8 cellular contexts compared by ENCODE assay signal in the genomic region with DNA sequence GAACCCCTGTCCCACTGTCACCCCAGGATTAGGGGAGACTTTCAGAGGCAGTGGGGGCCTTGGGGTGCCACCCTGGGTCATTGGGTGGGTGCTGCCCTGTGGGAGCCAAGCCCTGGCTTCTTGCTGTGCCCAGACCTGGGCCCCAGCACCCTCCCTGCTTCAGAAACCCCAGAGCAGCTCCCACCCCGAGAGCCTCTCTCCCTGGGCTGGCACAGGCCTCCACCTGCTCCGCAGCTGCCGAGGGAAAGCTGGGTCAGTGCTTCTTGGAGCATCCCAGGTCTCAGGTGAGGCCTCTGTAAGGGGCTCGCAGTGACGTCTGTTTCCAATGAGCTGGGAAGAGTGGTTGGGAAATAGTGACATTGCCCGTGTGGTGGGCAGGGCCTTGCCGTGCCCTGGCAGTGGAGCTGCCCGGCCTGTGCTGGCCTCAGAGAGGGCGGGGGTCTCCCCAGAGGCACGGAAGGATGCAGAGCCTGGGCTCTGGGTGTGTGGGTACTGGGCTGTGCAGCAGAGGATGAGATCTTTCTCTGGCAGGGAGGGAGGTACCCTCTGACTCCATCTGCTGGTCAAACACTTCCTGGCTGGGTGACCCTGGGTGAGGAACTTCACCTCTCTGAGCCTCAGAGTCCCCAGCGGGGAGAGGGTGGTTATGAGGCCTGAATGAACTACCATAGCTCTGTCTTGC. TPM values are rescaled to one million over a fixed set of nuclear protein-coding genes. Genes with fewer than 3 reads are reported as not detected.
A peak's percentile ranks its signal among the peaks of the same experiment; 100 is the strongest.
DNase-seq lines count a peak whose midpoint lies in the region; ATAC-seq and TF ChIP-seq lines count a peak whose summit lies in the region.

No MANE protein-coding gene starts in this region.

- in situ Hi-C loops in SK-MEL-5 (cut with HindIII; ENCODE audit: low pct_unique_long_range_greater_than_20kb, low sequenced_read_pairs) (no loop called here), transverse colon (cut with MboI; ENCODE audit: low pct_ligation_motif_present in 1 of 4, low pct_unique_long_range_greater_than_20kb in 1 of 4, low sequenced_read_pairs in 3 of 4) (no loop called here)

- H3K36me3 ChIP-seq in gastroesophageal sphincter (peaks cover 0 to 79% of the 10 kb centered on the region in 2 donors), transverse colon (peaks cover 0 to 22% (median 13%) of the 10 kb centered on the region in 4 donors)

- TF ChIP-seq POLR2A in gastroesophageal sphincter (IDR thresholded peaks at IDR 0.05): no peak
- no peak for TF ChIP-seq POLR2A in transverse colon (IDR thresholded peaks at IDR 0.05)

- H3K9me3 ChIP-seq in gastroesophageal sphincter: no peaks in the 10 kb centered on the region
- no peaks in the 10 kb centered on the region for H3K9me3 ChIP-seq in transverse colon

- peak; percentile 38 for ATAC-seq in gastroesophageal sphincter

- no CpG with 5 or more reads among the region's 11 CpGs for WGBS in gastroesophageal sphincter (ENCODE audit: low coverage in 1 of 2), 2 donors
- 74% methylated on average over 11 of the region's 11 CpGs; no CpG with 5 or more reads in 1 of the 2 donors for WGBS in transverse colon (ENCODE audit: low coverage in 1 of 2), 2 donors

- H3K4me3 ChIP-seq in gastroesophageal sphincter (no peak overlapping the region), transverse colon (no peak overlapping the region)

- peak; percentile 45 for DNase-seq in activated naive CD4-positive, alpha-beta T cell treated with anti-CD3 and anti-CD28 coated beads, Interleukin-2, amount 10 ng/mL, durations not matched to agents 7 days and 5 days
- no peak for DNase-seq in activated naive CD4-positive, alpha-beta T cell (lab: John Stamatoyannopoulos, UW)
- DNase-seq in SK-MEL-5 (ENCODE audit: low read depth, low spot score) (peak; percentile 51), transverse colon (no peak), amniotic stem cell (lab: John Stamatoyannopoulos, UW) (no peak)
- no peak for DNase-seq in activated CD4-positive, CD25-positive, alpha-beta regulatory T cell (lab: John Stamatoyannopoulos, UW)
- DNase-seq in activated effector memory CD4-positive, alpha-beta T cell treated with Interleukin-2 at 50 U/mL for 16 hours: no peak

- H3K9me3 Mint-ChIP-seq in activated naive CD4-positive, alpha-beta T cell treated with anti-CD3 and anti-CD28 coated beads, Interleukin-2, amount 10 ng/mL, durations not matched to agents 7 days and 5 days: no peaks in the 10 kb centered on the region

- H3K4me1 Mint-ChIP-seq in activated naive CD4-positive, alpha-beta T cell treated with anti-CD3 and anti-CD28 coated beads, Interleukin-2, amount 10 ng/mL, durations not matched to agents 7 days and 5 days: peaks cover 17% of the 10 kb centered on the region

- TF ChIP-seq CTCF in gastroesophageal sphincter (IDR thresholded peaks at IDR 0.05) (peak in 3 of 4 experiments; percentile 49 to 65 (median 60)), transverse colon (IDR thresholded peaks at IDR 0.05) (peak in 3 of 5 experiments; percentile 25 to 34 (median 27))

- H3K27me3 Mint-ChIP-seq in activated naive CD4-positive, alpha-beta T cell treated with anti-CD3 and anti-CD28 coated beads, Interleukin-2, amount 10 ng/mL, durations not matched to agents 7 days and 5 days: no peaks in the 10 kb centered on the region

- H3K27me3 ChIP-seq in gastroesophageal sphincter: no peaks in the 10 kb centered on the region
- H3K27me3 ChIP-seq in transverse colon: no peaks in the 10 kb centered on the region

- TF ChIP-seq EP300 in gastroesophageal sphincter (IDR thresholded peaks at IDR 0.05) (no peak), transverse colon (IDR thresholded peaks at IDR 0.05; ENCODE audit: low read depth) (no peak)

- intact Hi-C loops in transverse colon (cut with DNase I; ENCODE audit: low total_unique reads): loop anchor here (5.0 to 10.0 kb wide), 2 partner anchors 38 to 116 kb away; no protein-coding TSS in a partner anchor

- no peak overlapping the region for H3K4me3 Mint-ChIP-seq in activated naive CD4-positive, alpha-beta T cell treated with anti-CD3 and anti-CD28 coated beads, Interleukin-2, amount 10 ng/mL, durations not matched to agents 7 days and 5 days

- peaks cover 6% of the 10 kb centered on the region for H3K36me3 Mint-ChIP-seq in activated naive CD4-positive, alpha-beta T cell treated with anti-CD3 and anti-CD28 coated beads, Interleukin-2, amount 10 ng/mL, durations not matched to agents 7 days and 5 days

- H3K4me1 ChIP-seq in gastroesophageal sphincter (peaks cover 3 to 62% (median 9%) of the 10 kb centered on the region in 3 donors), transverse colon (peaks cover 11 to 17% (median 15%) of the 10 kb centered on the region in 4 donors)

- H3K27ac Mint-ChIP-seq in activated naive CD4-positive, alpha-beta T cell treated with anti-CD3 and anti-CD28 coated beads, Interleukin-2, amount 10 ng/mL, durations not matched to agents 7 days and 5 days: no peak overlapping the region

- H3K27ac ChIP-seq in gastroesophageal sphincter (peak overlapping the region in 3 of 4 donors; percentile 78 to 83 (median 78)), transverse colon (peak overlapping the region in 3 of 4 donors; percentile 36 to 68 (median 43))

- CTCF ChIA-PET in activated naive CD4-positive, alpha-beta T cell treated with anti-CD3 and anti-CD28 coated beads, Interleukin-2, amount 10 ng/mL, durations not matched to agents 7 days and 5 days (lab: Charles Lee): interaction anchor here (1.1 to 3.6 kb wide), 4 partner anchors 25 to 323 kb away, joined by 3 to 18 read pairs (median 6); partner anchors contain the start of gene MICALL1

RNA-seq across cellular contexts. Expression of gene C22orf23, which starts 23.0 kb away (rescaled TPM):
- 0.55 and 0.80 TPM in 2 replicates for total RNA-seq in SK-MEL-5 (2014; rRNA removed; shearing (Covaris generic))
- 0.68 and 1.1 TPM in 2 replicates for polyA plus RNA-seq in SK-MEL-5 (2015; cell fraction: cytosol; rRNA removed)
- 0.33 and 4.2 TPM in 2 replicates for polyA plus RNA-seq in SK-MEL-5 (2015; cell fraction: nucleus; rRNA removed)
- total RNA-seq in gastroesophageal sphincter: under 1 TPM in 2 of 4 donors, not detected in 2; 0.31 to 0.40 TPM
- total RNA-seq in transverse colon: not detected

RNA-seq across cellular contexts. Expression of gene POLR2F, which starts 23.1 kb away (rescaled TPM):
- 260 and 264 TPM in 2 replicates for total RNA-seq in SK-MEL-5 (2014; rRNA removed; shearing (Covaris generic))
- polyA plus RNA-seq in SK-MEL-5 (2015; cell fraction: cytosol; rRNA removed): 229 and 382 TPM in 2 replicates
- polyA plus RNA-seq in SK-MEL-5 (2015; cell fraction: nucleus; rRNA removed): 43.2 and 78.3 TPM in 2 replicates
- total RNA-seq in gastroesophageal sphincter (10 to 100 TPM; 41.4 to 79.5 (median 72.0) TPM), transverse colon (10 to 100 TPM in 3 of 4 donors, 1 to 10 TPM in 1; 7.6 to 65.5 (median 32.6) TPM)

RNA-seq across cellular contexts. Expression of gene MICALL1, which starts 24.3 kb away (rescaled TPM):
- 27.6 and 29.7 TPM in 2 replicates for total RNA-seq in SK-MEL-5 (2014; rRNA removed; shearing (Covaris generic))
- 51.9 and 65.6 TPM in 2 replicates for polyA plus RNA-seq in SK-MEL-5 (2015; cell fraction: cytosol; rRNA removed)
- 21.2 and 37.9 TPM in 2 replicates for polyA plus RNA-seq in SK-MEL-5 (2015; cell fraction: nucleus; rRNA removed)
- total RNA-seq in gastroesophageal sphincter (100 to 1,000 TPM in 1 of 4 donors, 10 to 100 TPM in 3; 46.9 to 132 (median 48.1) TPM), transverse colon (10 to 100 TPM; 26.8 to 87.2 (median 37.3) TPM)

RNA-seq across cellular contexts. Expression of gene SOX10, which starts 53.9 kb away (rescaled TPM):
- 188 and 199 TPM in 2 replicates for total RNA-seq in SK-MEL-5 (2014; rRNA removed; shearing (Covaris generic))
- polyA plus RNA-seq in SK-MEL-5 (2015; cell fraction: cytosol; rRNA removed): 609 and 745 TPM in 2 replicates
- polyA plus RNA-seq in SK-MEL-5 (2015; cell fraction: nucleus; rRNA removed): 250 and 317 TPM in 2 replicates
- total RNA-seq in gastroesophageal sphincter: 10 to 100 TPM in 1 of 4 donors, 1 to 10 TPM in 3; 6.9 to 16.0 (median 9.2) TPM
- total RNA-seq in transverse colon: 1 to 10 TPM; 1.2 to 4.9 (median 3.5) TPM

Comparison
In these comparisons a context has a peak if more than half of its experiments do, and no peak if none do; other contexts are left out.
1. DNase-seq: peak in activated naive CD4-positive, alpha-beta T cell treated with anti-CD3 and anti-CD28 coated beads, Interleukin-2, amount 10 ng/mL, durations not matched to agents 7 days and 5 days (single experiment) and SK-MEL-5 (single experiment); none in activated naive CD4-positive, alpha-beta T cell (0 of 4), transverse colon (single experiment), activated CD4-positive, CD25-positive, alpha-beta regulatory T cell (0 of 4), amniotic stem cell (single experiment) and activated effector memory CD4-positive, alpha-beta T cell treated with Interleukin-2 at 50 U/mL for 16 hours (single experiment).